ENCODE assay signal across 16 cellular contexts in the genomic region with DNA sequence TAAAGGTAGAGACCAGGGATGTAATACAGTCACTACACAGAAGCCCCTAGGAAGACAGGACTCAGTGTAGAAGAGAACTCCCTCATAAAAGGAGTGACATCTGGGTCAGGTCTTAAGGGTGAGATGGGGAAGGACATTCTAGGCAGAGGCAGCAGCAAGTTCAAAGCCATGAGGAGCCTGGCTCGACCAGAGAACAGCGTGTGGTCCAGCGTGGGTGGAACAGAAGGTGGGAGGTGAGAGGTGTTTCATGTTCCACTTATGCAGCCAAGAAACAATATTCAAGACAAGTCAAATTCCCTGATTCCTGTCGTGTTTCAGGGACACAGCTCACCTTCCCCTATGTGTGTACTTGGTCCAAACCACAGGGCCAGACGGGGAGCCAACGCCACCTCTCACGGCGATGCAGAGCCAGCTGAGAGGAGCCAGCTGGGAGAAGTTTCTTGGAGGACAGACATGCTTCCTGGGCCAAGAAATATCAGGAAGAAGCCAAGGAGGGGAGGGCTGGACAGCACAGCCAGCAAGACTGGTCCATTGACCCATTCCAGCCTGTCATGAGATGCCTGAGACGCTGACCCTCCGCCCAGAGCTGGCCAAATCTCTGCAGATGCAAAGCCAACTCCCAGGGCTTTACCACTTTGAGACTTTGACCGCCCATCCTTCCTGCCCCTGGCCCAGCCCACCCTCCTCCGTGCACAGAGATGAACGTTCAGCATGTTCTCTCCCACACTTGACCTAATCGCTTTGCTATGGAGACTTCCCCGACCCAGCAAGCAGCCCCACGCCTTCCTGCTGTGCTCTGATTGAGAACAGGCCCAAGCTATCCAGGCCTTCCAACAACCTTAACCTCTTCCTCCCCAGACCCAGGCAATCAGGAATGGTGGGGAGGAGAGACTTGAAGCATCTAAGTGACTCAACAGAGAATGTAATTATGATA. TPM values are rescaled to one million over a fixed set of nuclear protein-coding genes. Genes with fewer than 3 reads are reported as not detected.
DNase-seq lines count a peak whose midpoint lies in the region; ATAC-seq, FAIRE-seq and TF ChIP-seq lines count a peak whose summit lies in the region.
"Had no signal": no experiment of that assay in that cellular context is flagged by ENCODE, and none has a peak within 500 bp of the region (broad histone marks: within the 10 kb centered on the region; RNA-seq: fewer than 3 reads in every experiment).

No MANE protein-coding gene starts in this region.

- no peak for FAIRE-seq in pancreas (lab: Jason Lieb, UNC)

- H3K36me3 Mint-ChIP-seq in stimulated activated effector memory CD8-positive, alpha-beta T cell treated with anti-CD3 and anti-CD28 coated beads, Interleukin-12 subunit alpha, Interleukin-12 subunit beta, amount 100 ng/mL, for 72 hours = peaks cover 6% of the 10 kb centered on the region

- H3K4me1 Mint-ChIP-seq in stimulated activated effector memory CD8-positive, alpha-beta T cell treated with anti-CD3 and anti-CD28 coated beads, Interleukin-12 subunit alpha, Interleukin-12 subunit beta, amount 100 ng/mL, for 72 hours = peaks cover 12% of the 10 kb centered on the region

- no peaks in the 10 kb centered on the region for H3K36me3 ChIP-seq in left ventricle myocardium inferior
- H3K36me3 ChIP-seq in pancreas = no peaks in the 10 kb centered on the region
- H3K36me3 ChIP-seq: prostate gland had no signal

- H3K4me3 ChIP-seq in AG10803 (ENCODE audit: low read length) = no peak overlapping the region
- no peak overlapping the region for H3K4me3 ChIP-seq in astrocyte of the spinal cord (ENCODE audit: low read depth, low read length)
- no peak overlapping the region for H3K4me3 ChIP-seq in left ventricle myocardium inferior
- H3K4me3 ChIP-seq in pancreas = no peak overlapping the region
- H3K4me3 ChIP-seq: prostate gland, SK-N-MC had no signal

- intact Hi-C loops in left ventricle myocardium inferior (cut with micrococcal nuclease) = no loop called here
- intact Hi-C loops in pancreas (cut with DNase I) = no loop called here

- TF ChIP-seq CTCF in AG10803 (conservative IDR thresholded peaks at IDR 0.05; ENCODE audit: low read length) (no peak), astrocyte of the spinal cord (IDR thresholded peaks at IDR 0.05; ENCODE audit: low read depth, low read length) (no peak), left ventricle myocardium inferior (IDR thresholded peaks at IDR 0.05; ENCODE audit: borderline replicate concordance) (no peak), pancreas (IDR thresholded peaks at IDR 0.05) (no peak), foreskin keratinocyte (conservative IDR thresholded peaks at IDR 0.05) (no peak)

- H3K27ac Mint-ChIP-seq in stimulated activated effector memory CD8-positive, alpha-beta T cell treated with anti-CD3 and anti-CD28 coated beads, Interleukin-12 subunit alpha, Interleukin-12 subunit beta, amount 100 ng/mL, for 72 hours = no peak overlapping the region
- H3K27ac Mint-ChIP-seq: activated B cell treated with CpG ODN at 0.5 μM for 24 hours, memory B cell had no signal

- no peak overlapping the region for H3K4me3 Mint-ChIP-seq in stimulated activated effector memory CD8-positive, alpha-beta T cell treated with anti-CD3 and anti-CD28 coated beads, Interleukin-12 subunit alpha, Interleukin-12 subunit beta, amount 100 ng/mL, for 72 hours
- H3K4me3 Mint-ChIP-seq: activated B cell treated with CpG ODN at 0.5 μM for 24 hours, memory B cell had no signal

- H3K27ac ChIP-seq in left ventricle myocardium inferior (replicated peaks) = peak overlapping the region; percentile 14
- no peak overlapping the region for H3K27ac ChIP-seq in pancreas
- no peak overlapping the region for H3K27ac ChIP-seq in foreskin keratinocyte
- H3K27ac ChIP-seq: prostate gland, SK-N-MC had no signal

- 51% methylated on average over 16 of the region's 16 CpGs for WGBS in pancreas, 2 donors

- peak in 3 of 4 donors; percentile 54 to 74 (median 60) for ATAC-seq in pancreas
- ATAC-seq in stimulated activated effector memory CD8-positive, alpha-beta T cell treated with anti-CD3 and anti-CD28 coated beads, Interleukin-12 subunit alpha, Interleukin-12 subunit beta, amount 100 ng/mL, for 72 hours = no peak
- no peak for ATAC-seq in GM19397 (IDR thresholded peaks at IDR 0.05; ENCODE audit: unreplicated experiment)
- no peak for ATAC-seq in foreskin keratinocyte

- H3K9me3 ChIP-seq in left ventricle myocardium inferior (replicated peaks) (peaks cover 6% of the 10 kb centered on the region), pancreas (no peaks in the 10 kb centered on the region)
- H3K9me3 ChIP-seq: prostate gland had no signal

- H3K9me3 Mint-ChIP-seq in stimulated activated effector memory CD8-positive, alpha-beta T cell treated with anti-CD3 and anti-CD28 coated beads, Interleukin-12 subunit alpha, Interleukin-12 subunit beta, amount 100 ng/mL, for 72 hours = no peaks in the 10 kb centered on the region

- H3K27me3 ChIP-seq in left ventricle myocardium inferior (ENCODE audit: low read depth) (peaks cover 4% of the 10 kb centered on the region), pancreas (no peaks in the 10 kb centered on the region), foreskin keratinocyte (peaks cover 3% of the 10 kb centered on the region)

- H3K4me1 ChIP-seq in left ventricle myocardium inferior = peaks cover 17% of the 10 kb centered on the region
- no peaks in the 10 kb centered on the region for H3K4me1 ChIP-seq in pancreas
- no peaks in the 10 kb centered on the region for H3K4me1 ChIP-seq in foreskin keratinocyte
- H3K4me1 ChIP-seq: prostate gland had no signal

- DNase-seq in AG10803 (ENCODE audit: low read depth) = peak; percentile 58
- DNase-seq in astrocyte of the spinal cord (ENCODE audit: low read depth, low spot score) = peak; percentile 76
- peak; percentile 69 for DNase-seq in left ventricle myocardium inferior
- DNase-seq in pancreas = no peak
- DNase-seq in stimulated activated effector memory CD8-positive, alpha-beta T cell treated with anti-CD3 and anti-CD28 coated beads, Interleukin-12 subunit alpha, Interleukin-12 subunit beta, amount 100 ng/mL, for 72 hours (ENCODE audit: low spot score in 2 of 2) = no peak
- no peak for DNase-seq in OCI-M2 (lab: John Stamatoyannopoulos, UW; ENCODE audit: unreplicated experiment)
- DNase-seq in foreskin keratinocyte = no peak
- DNase-seq: activated B cell treated with CpG ODN at 0.5 μM for 24 hours; AML-193; central memory CD4-positive, alpha-beta T cell; foreskin melanocyte; NCI-H1417 had no signal

- in situ Hi-C loops in astrocyte of the spinal cord (cut with HindIII; ENCODE audit: low sequenced_read_pairs) = no loop called here

RNA-seq across cellular contexts. Expression of a gene that starts 12.1 kb away (rescaled TPM):
- 3.0 TPM for total RNA-seq in left ventricle myocardium inferior
- 1 to 10 TPM in 4 of 6 donors, under 1 TPM in 2; 0.46 to 8.1 (median 2.4) TPM for total RNA-seq in pancreas
- polyA plus RNA-seq in pancreas = 1 to 10 TPM; 1.2 to 1.6 TPM
- not detected in 2 replicates for total RNA-seq in foreskin keratinocyte
- not detected in 2 replicates for polyA plus RNA-seq in foreskin keratinocyte

Comparison
In these comparisons a context has a peak if more than half of its experiments do, and no peak if none do; other contexts are left out.
1. DNase-seq: peak in AG10803 (single experiment), astrocyte of the spinal cord (single experiment) and left ventricle myocardium inferior (single experiment); none in pancreas (0 of 6), stimulated activated effector memory CD8-positive, alpha-beta T cell treated with anti-CD3 and anti-CD28 coated beads, Interleukin-12 subunit alpha, Interleukin-12 subunit beta, amount 100 ng/mL, for 72 hours (0 of 2), OCI-M2 (single experiment) and foreskin keratinocyte (0 of 2).
2. ATAC-seq: peak in pancreas (3 of 4); none in stimulated activated effector memory CD8-positive, alpha-beta T cell treated with anti-CD3 and anti-CD28 coated beads, Interleukin-12 subunit alpha, Interleukin-12 subunit beta, amount 100 ng/mL, for 72 hours (single experiment), GM19397 (single experiment) and foreskin keratinocyte (single experiment).